In genomic region chr4:54099959-54100606, GRCh38 we compare ENCODE assay signal across 8 cellular contexts. TPM values are rescaled to one million over a fixed set of nuclear protein-coding genes. Genes with fewer than 3 reads are reported as not detected.
DNase-seq lines count a peak whose midpoint lies in the region; ATAC-seq and TF ChIP-seq lines count a peak whose summit lies in the region.

TSS of gene GSX2 (plus strand) at chr4:54100163. CDS start at chr4:54100345, 182 bp downstream.

- H3K9me3 Mint-ChIP-seq in MCF 10A (ENCODE audit: unreplicated experiment) = no peaks in the 10 kb centered on the region

- POLR2A ChIA-PET in MCF 10A (lab: Yijun Ruan, JAX) = no interaction called here
- POLR2A ChIA-PET in PC-9 (lab: Charles Lee; ENCODE audit: unreplicated experiment) = no interaction called here

- intact Hi-C loops in Right ventricle myocardium superior (cut with DNase I) (no loop called here), cardiac septum (cut with DNase I) (loop anchor here (10.0 kb wide), 1 partner anchor 115 kb away; no protein-coding TSS in a partner anchor), MCF 10A (cut with micrococcal nuclease) (no loop called here), lower lobe of right lung (cut with DNase I) (no loop called here), aorta (cut with DNase I) (loop anchor here in 1 of 2 donors (10.0 kb wide), 1 partner anchor 165 kb away; no protein-coding TSS in a partner anchor), PC-9 (cut with micrococcal nuclease; ENCODE audit: unreplicated experiment) (loop anchor here (10.0 kb wide), 1 partner anchor 115 kb away; no protein-coding TSS in a partner anchor)

- H3K4me3 Mint-ChIP-seq in MCF 10A (ENCODE audit: unreplicated experiment) = peak within 1 kb of the TSS; percentile 57

- WGBS in aorta, 2 donors = 1% methylated on average over 54 to 62 of the region's 62 CpGs

- H3K4me2 ChIP-seq in PC-9 = no peak within 1 kb of the TSS

- H3K4me1 Mint-ChIP-seq in MCF 10A (ENCODE audit: insufficient read depth, unreplicated experiment) = no peaks in the 10 kb centered on the region

- H3K79me2 ChIP-seq in PC-9 (ENCODE audit: low read depth) = no peaks in the 10 kb centered on the region

- peak; percentile 18 for ATAC-seq in Right ventricle myocardium superior (ENCODE audit: poor library complexity)
- ATAC-seq in lower lobe of right lung = peak in 1 of 2 donors; percentile 4
- ATAC-seq in aorta (ENCODE audit: low FRiP score) = peak; percentile 30
- no peak for ATAC-seq in GM19395 (IDR thresholded peaks at IDR 0.05; ENCODE audit: unreplicated experiment)

- H3K36me3 ChIP-seq in lower lobe of right lung (no peaks in the 10 kb centered on the region), aorta (ENCODE audit: control insufficient read depth in 1 of 2, insufficient read depth in 2 of 2, low read length in 1 of 2) (no peaks in the 10 kb centered on the region), PC-9 (ENCODE audit: low read depth) (no peaks in the 10 kb centered on the region)

- CTCF ChIA-PET in MCF 10A (lab: Yijun Ruan, JAX) = interaction anchor here (0.5 to 1.0 kb wide), 2 partner anchors 118 to 156 kb away, joined by 3 to 4 read pairs; no protein-coding TSS in a partner anchor
- CTCF ChIA-PET in PC-9 (lab: Charles Lee) = no interaction called here

- no peak within 1 kb of the TSS for H2AFZ ChIP-seq in PC-9

- BruUV-seq in MCF 10A (replicated peaks; lab: Mats Ljungman, UMichigan) = no TSS peak
- no TSS peak for BruUV-seq in PC-9 (replicated peaks; lab: Mats Ljungman, UMichigan)

- H3K27me3 ChIP-seq in lower lobe of right lung (ENCODE audit: low read depth) = peaks cover 100% of the 10 kb centered on the region
- H3K27me3 ChIP-seq in aorta (ENCODE audit: control insufficient read depth in 1 of 2, insufficient read depth in 2 of 2, low read length in 1 of 2) = no peaks in the 10 kb centered on the region
- H3K27me3 ChIP-seq in PC-9 (ENCODE audit: insufficient read depth, low read depth) = no peaks in the 10 kb centered on the region

- H3K4me3 ChIP-seq in lower lobe of right lung = peak within 1 kb of the TSS; percentile 34
- peak within 1 kb of the TSS; percentile 27 for H3K4me3 ChIP-seq in aorta (ENCODE audit: low read length in 2 of 2)
- H3K4me3 ChIP-seq in PC-9 = no peak within 1 kb of the TSS

- H3K4me1 ChIP-seq in lower lobe of right lung (peaks cover 39% of the 10 kb centered on the region), aorta (ENCODE audit: control insufficient read depth in 1 of 2, insufficient read depth in 2 of 2, low read length in 2 of 2) (no peaks in the 10 kb centered on the region), PC-9 (replicated peaks; ENCODE audit: insufficient read depth) (no peaks in the 10 kb centered on the region)

- H3K27ac Mint-ChIP-seq in MCF 10A (ENCODE audit: low read depth, unreplicated experiment) = no peak within 1 kb of the TSS

- H3K9me3 ChIP-seq in lower lobe of right lung (no peaks in the 10 kb centered on the region), aorta (ENCODE audit: control insufficient read depth, low read length) (no peaks in the 10 kb centered on the region), PC-9 (ENCODE audit: insufficient read depth, low read depth) (no peaks in the 10 kb centered on the region)

- H3K9me2 ChIP-seq in PC-9 (ENCODE audit: insufficient read depth) = no peaks in the 10 kb centered on the region

- H4K20me1 ChIP-seq in PC-9 (ENCODE audit: insufficient read depth) = no peaks in the 10 kb centered on the region

- H3K27ac ChIP-seq in lower lobe of right lung (no peak within 1 kb of the TSS), aorta (ENCODE audit: low read depth in 1 of 2, low read length in 2 of 2) (no peak within 1 kb of the TSS), PC-9 (no peak within 1 kb of the TSS)

- H3F3A ChIP-seq in PC-9 (ENCODE audit: insufficient read depth, low read depth) = no peaks in the 10 kb centered on the region

- H3K27me3 Mint-ChIP-seq in MCF 10A (ENCODE audit: insufficient read depth, unreplicated experiment) = peaks cover 10% of the 10 kb centered on the region

- no peak for TF ChIP-seq CTCF in MCF 10A (IDR thresholded peaks at IDR 0.05; ENCODE audit: unreplicated experiment)
- TF ChIP-seq CTCF in lower lobe of right lung (IDR thresholded peaks at IDR 0.05) = no peak
- TF ChIP-seq CTCF in PC-9 (conservative IDR thresholded peaks at IDR 0.05) = no peak

- no peaks in the 10 kb centered on the region for H3K36me3 Mint-ChIP-seq in MCF 10A (ENCODE audit: insufficient read depth, unreplicated experiment)

- DNase-seq in Right ventricle myocardium superior (peak; percentile 62), cardiac septum (ENCODE audit: low spot score) (no peak), MCF 10A (ENCODE audit: unreplicated experiment) (no peak), lower lobe of right lung (no peak), aorta (peak in 1 of 2 donors; percentile 85), PC-9 (no peak)
- no peak for DNase-seq in stimulated activated CD4-positive, alpha-beta T cell treated with anti-CD3 and anti-CD28 coated beads, Interleukin-15, amount 100 ng/mL, for 24 hours

RNA-seq across cellular contexts. Expression of gene GSX2, which starts in this region (rescaled TPM):
- total RNA-seq in Right ventricle myocardium superior = not detected
- total RNA-seq in cardiac septum = not detected
- total RNA-seq in MCF 10A (2022) = not detected in 2 replicates
- total RNA-seq in lower lobe of right lung = not detected
- total RNA-seq in aorta = not detected
- polyA plus RNA-seq in aorta = not detected
- not detected in 2 replicates for total RNA-seq in PC-9 (2021)

Comparison
In these comparisons a context has a peak if more than half of its experiments do, and no peak if none do; other contexts are left out.
1. intact Hi-C loops: an anchor here in cardiac septum (10.0 kb wide) and PC-9 (10.0 kb wide); none called in Right ventricle myocardium superior, MCF 10A and lower lobe of right lung.
2. Peak in DNase-seq and ATAC-seq in Right ventricle myocardium superior; RNA of the gene not detected or under 1 TPM.
3. Peak in ATAC-seq and H3K4me3 ChIP-seq in aorta; RNA of the gene not detected or under 1 TPM.